Comparison of ENCODE assay signal across 19 cellular contexts in genomic region chr11:14954581-14954980, GRCh38. TPM values are rescaled to one million over a fixed set of nuclear protein-coding genes. Genes with fewer than 3 reads are reported as not detected.
DNase-seq lines count a peak whose midpoint lies in the region; ATAC-seq and TF ChIP-seq lines count a peak whose summit lies in the region.
"Had no signal": no experiment of that assay in that cellular context is flagged by ENCODE, and none has a peak within 500 bp of the region (broad histone marks: within the 10 kb centered on the region; RNA-seq: fewer than 3 reads in every experiment).

No MANE protein-coding gene starts in this region.

- ATAC-seq in HG02610 (IDR thresholded peaks at IDR 0.05; ENCODE audit: unreplicated experiment): no peak

- DNase-seq in epithelial cell of esophagus (ENCODE audit: low read depth) (peak; percentile 22), esophagus muscularis mucosa (ENCODE audit: extremely low spot score) (peak; percentile 39), kidney tubule cell (ENCODE audit: low spot score) (peak; percentile 75), renal cortical epithelial cell (ENCODE audit: low read depth) (peak; percentile 13), caudate nucleus (lab: John Stamatoyannopoulos, UW) (no peak)
- DNase-seq: C1 segment of cervical spinal cord; Calu3; CD4-positive, alpha-beta memory T cell; COR-L47; DMS53; DMS79 treated with DMSO at 0.1 percent for 48 hours; GF-D8; GM23248; H7; HCEC 1CT had no signal

- no peaks in the 10 kb centered on the region for H3K4me1 ChIP-seq in esophagus muscularis mucosa

- TF ChIP-seq EP300 in esophagus muscularis mucosa (IDR thresholded peaks at IDR 0.05): no peak

- H3K9me3 ChIP-seq in esophagus muscularis mucosa: no peaks in the 10 kb centered on the region

- H3K4me3 ChIP-seq in epithelial cell of esophagus (ENCODE audit: low read length): no peak overlapping the region
- H3K4me3 ChIP-seq in esophagus muscularis mucosa: no peak overlapping the region
- H3K4me3 ChIP-seq: GM23248 had no signal

- H3K36me3 ChIP-seq in esophagus muscularis mucosa: no peaks in the 10 kb centered on the region

- TF ChIP-seq CTCF in epithelial cell of esophagus (IDR thresholded peaks at IDR 0.05; ENCODE audit: insufficient read depth, low read depth, low read length, missing control alignments) (no peak), esophagus muscularis mucosa (IDR thresholded peaks at IDR 0.05) (no peak)

- H3K27ac ChIP-seq in esophagus muscularis mucosa (replicated peaks in 1 of 4): no peak overlapping the region
- H3K27ac ChIP-seq in caudate nucleus (ENCODE audit: low read depth, low read length): no peak overlapping the region
- H3K27ac ChIP-seq: GM23248 had no signal

- no peak for TF ChIP-seq POLR2A in esophagus muscularis mucosa (IDR thresholded peaks at IDR 0.05; ENCODE audit: low read depth)

- intact Hi-C loops in esophagus muscularis mucosa (cut with DNase I): no loop called here

- H3K27me3 ChIP-seq in esophagus muscularis mucosa: no peaks in the 10 kb centered on the region

RNA-seq across cellular contexts. Expression of gene CALCA, which starts 17.6 kb away (rescaled TPM):
- total RNA-seq in esophagus muscularis mucosa (not detected), renal cortical epithelial cell (not detected in 2 replicates)
- total RNA-seq: A172; Calu3; CD4-positive, alpha-beta memory T cell; Daoy; G401 had no signal

Comparison
In these comparisons a context has a peak if more than half of its experiments do, and no peak if none do; other contexts are left out.
1. DNase-seq: peak in epithelial cell of esophagus (single experiment), esophagus muscularis mucosa (single experiment), kidney tubule cell (single experiment) and renal cortical epithelial cell (single experiment); none in caudate nucleus (0 of 61).